9 cellular contexts compared by ENCODE assay signal in genomic region chr1:94022471-94023189, GRCh38.
DNase-seq lines count a peak whose midpoint lies in the region; ATAC-seq, FAIRE-seq and TF ChIP-seq lines count a peak whose summit lies in the region.
"Had no signal": no experiment of that assay in that cellular context is flagged by ENCODE, and none has a peak within 500 bp of the region (broad histone marks: within the 10 kb centered on the region; RNA-seq: fewer than 3 reads in every experiment).

No MANE protein-coding gene starts in this region.

- no peak for ATAC-seq in SK-N-SH treated with all-trans-retinoic acid at 6 μM for 48 hours

- no peak for TF ChIP-seq CTCF in SK-N-SH (IDR thresholded peaks at IDR 0.05)
- no peak for TF ChIP-seq CTCF in bronchial epithelial cell (IDR thresholded peaks at IDR 0.05; ENCODE audit: insufficient read depth, low read length, severe bottlenecking)

- H3K27me3 ChIP-seq in SK-N-SH (ENCODE audit: insufficient read depth) = no peaks in the 10 kb centered on the region
- no peaks in the 10 kb centered on the region for H3K27me3 ChIP-seq in bronchial epithelial cell (ENCODE audit: control insufficient read depth, insufficient read depth, low read length)

- TF ChIP-seq EP300 in SK-N-SH (IDR thresholded peaks at IDR 0.05; ENCODE audit: borderline replicate concordance in 1 of 2, low read depth in 1 of 2, low read length in 1 of 2) = no peak

- H3K36me3 ChIP-seq in SK-N-SH (replicated peaks in 1 of 2; ENCODE audit: control insufficient read depth in 1 of 2, insufficient read depth in 2 of 2, low read length in 1 of 2) = no peaks in the 10 kb centered on the region
- no peaks in the 10 kb centered on the region for H3K36me3 ChIP-seq in bronchial epithelial cell (ENCODE audit: control insufficient read depth, insufficient read depth, low read length)

- DNase-seq in SK-N-SH (no peak), bronchial epithelial cell (ENCODE audit: low read depth) (peak; percentile 90), kidney glomerular epithelial cell (lab: John Stamatoyannopoulos, UW) (peak; percentile 73), urothelium cell line (ENCODE audit: low spot score) (peak; percentile 67), NCI-H187 treated with DMSO at 0.1 percent for 48 hours (lab: John Stamatoyannopoulos, UW) (no peak), NOMO-1 treated with dmso at 0.1 percent for 144 hours (lab: John Stamatoyannopoulos, UW; ENCODE audit: unreplicated experiment) (no peak), G401 (ENCODE audit: low spot score) (no peak)
- DNase-seq: activated CD4-positive, alpha-beta T cell treated with anti-CD3 and anti-CD28 coated beads, Interleukin-2, amount 10 ng/mL, durations not matched to agents 7 days and 5 days had no signal

- 0 out of 4 replicates have a peak overlapping the region, but pooled peaks of 1 of the 2 experiments have one; percentile 38 for H3K27ac ChIP-seq in SK-N-SH (ENCODE audit: low read depth in 2 of 2, low read length in 1 of 2)

- POLR2A ChIA-PET in SK-N-SH (lab: Yijun Ruan, JAX) = no interaction called here

- in situ Hi-C loops in G401 (cut with HindIII; ENCODE audit: low sequenced_read_pairs) = no loop called here

- H3K9me2 ChIP-seq in SK-N-SH = no peaks in the 10 kb centered on the region

- FAIRE-seq in bronchial epithelial cell (lab: Jason Lieb, UNC) = peak; percentile 97
- peak; percentile 55 for FAIRE-seq in urothelium cell line (lab: Jason Lieb, UNC)

- peak overlapping the region; percentile 27 for H3K4me2 ChIP-seq in SK-N-SH

- H3F3A ChIP-seq in SK-N-SH (replicated peaks; ENCODE audit: insufficient read depth) = no peaks in the 10 kb centered on the region

- H3K79me2 ChIP-seq in SK-N-SH (ENCODE audit: insufficient read depth) = no peaks in the 10 kb centered on the region

- H2AFZ ChIP-seq in SK-N-SH (ENCODE audit: low read depth) = no peak overlapping the region; the same call in 1 of the 2 replicates

- peaks cover 0 to 8% of the 10 kb centered on the region in 2 experiments; a peak in 1 of 4 replicates for H3K4me1 ChIP-seq in SK-N-SH (ENCODE audit: control insufficient read depth in 1 of 2, insufficient read depth in 2 of 2, low read depth in 1 of 2, low read length in 1 of 2)

- no peak overlapping the region for H3K9ac ChIP-seq in SK-N-SH

- H4K20me1 ChIP-seq in SK-N-SH (ENCODE audit: insufficient read depth) = no peaks in the 10 kb centered on the region

- 79% methylated on average over 4 of the region's 6 CpGs for WGBS in SK-N-SH (ENCODE audit: low lambda C conversion rate)

- no peak for TF ChIP-seq RAD21 in SK-N-SH (IDR thresholded peaks at IDR 0.05; ENCODE audit: low read length)

- H3K9me3 ChIP-seq in SK-N-SH = no peaks in the 10 kb centered on the region

- CTCF ChIA-PET in SK-N-SH (lab: Yijun Ruan, JAX) = interaction anchor here (0.5 to 35.1 kb wide), 4 partner anchors 19 to 312 kb away, joined by 3 to 889 read pairs (median 164); no protein-coding TSS in a partner anchor

- H3K4me3 ChIP-seq in SK-N-SH (ENCODE audit: low read depth in 2 of 2, low read length in 1 of 2) (no peak overlapping the region), bronchial epithelial cell (ENCODE audit: low read depth, low read length) (no peak overlapping the region)

TF ChIP-seq in SK-N-SH, 30 proteins besides CTCF, POLR2A, EP300 and RAD21:
- TF ChIP-seq NFIC (IDR thresholded peaks at IDR 0.05; ENCODE audit: borderline replicate concordance) (peak; percentile 24; the same call in 1 of the 2 replicates), JUND (IDR thresholded peaks at IDR 0.05) (no peak), EZH2phosphoT487 (IDR thresholded peaks at IDR 0.05; ENCODE audit: borderline replicate concordance, low read depth) (no peak)
- TF ChIP-seq, protein P1, sequence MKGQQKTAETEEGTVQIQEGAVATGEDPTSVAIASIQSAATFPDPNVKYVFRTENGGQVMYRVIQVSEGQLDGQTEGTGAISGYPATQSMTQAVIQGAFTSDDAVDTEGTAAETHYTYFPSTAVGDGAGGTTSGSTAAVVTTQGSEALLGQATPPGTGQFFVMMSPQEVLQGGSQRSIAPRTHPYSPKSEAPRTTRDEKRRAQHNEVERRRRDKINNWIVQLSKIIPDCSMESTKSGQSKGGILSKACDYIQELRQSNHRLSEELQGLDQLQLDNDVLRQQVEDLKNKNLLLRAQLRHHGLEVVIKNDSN (IDR thresholded peaks at IDR 0.05; ENCODE audit: borderline replicate concordance, low read depth) = no peak

TF ChIP-seq in SK-N-SH treated with all-trans-retinoic acid at 6 μM for 48 hours, 23 proteins besides CTCF, POLR2A, EP300 and RAD21:
- TF ChIP-seq CSDC2 (CRISPR knock-in tag; IDR thresholded peaks at IDR 0.05) (no peak), GLIS3 (CRISPR knock-in tag; IDR thresholded peaks at IDR 0.05) (no peak), ESRRG (CRISPR knock-in tag; IDR thresholded peaks at IDR 0.05) (no peak), PATZ1 (CRISPR knock-in tag; IDR thresholded peaks at IDR 0.05; ENCODE audit: borderline replicate concordance) (no peak)

Comparison
In these comparisons a context has a peak if more than half of its experiments do, and no peak if none do; other contexts are left out.
1. DNase-seq: peak in bronchial epithelial cell (single experiment), kidney glomerular epithelial cell (single experiment) and urothelium cell line (single experiment); none in SK-N-SH (single experiment), NCI-H187 treated with DMSO at 0.1 percent for 48 hours (single experiment), NOMO-1 treated with dmso at 0.1 percent for 144 hours (single experiment) and G401 (single experiment).